12 cellular contexts compared by ENCODE assay signal in genomic region chr16:87235810-87236515, GRCh38.
DNase-seq lines count a peak whose midpoint lies in the region; ATAC-seq and TF ChIP-seq lines count a peak whose summit lies in the region.
"Had no signal": no experiment of that assay in that cellular context is flagged by ENCODE, and none has a peak within 500 bp of the region (broad histone marks: within the 10 kb centered on the region; RNA-seq: fewer than 3 reads in every experiment).

No MANE protein-coding gene starts in this region.

- H3K27ac ChIP-seq in endodermal cell (ENCODE audit: low read depth, low read length) (no peak overlapping the region), upper lobe of right lung (no peak overlapping the region)

- TF ChIP-seq CTCF in endodermal cell (conservative IDR thresholded peaks at IDR 0.05) (peak; percentile 70), upper lobe of right lung (IDR thresholded peaks at IDR 0.05) (no peak)

- H3K27me3 ChIP-seq in endodermal cell (ENCODE audit: control insufficient read depth, insufficient read depth, low read length, poor library complexity, severe bottlenecking) (no peaks in the 10 kb centered on the region), upper lobe of right lung (peaks cover 8% of the 10 kb centered on the region)

- peak overlapping the region; percentile 10 for H3K4me3 Mint-ChIP-seq in activated naive CD8-positive, alpha-beta T cell
- no peak overlapping the region for H3K4me3 Mint-ChIP-seq in activated naive CD8-positive, alpha-beta T cell treated with anti-CD3 and anti-CD28 coated beads, Interleukin-2, amount 50 U/mL, for 24 hours
- H3K4me3 Mint-ChIP-seq in endodermal cell: no peak overlapping the region
- H3K4me3 Mint-ChIP-seq: stimulated activated naive CD8-positive, alpha-beta T cell treated with anti-CD3 and anti-CD28 coated beads, Interleukin-15, Interleukin-2, amounts not matched to agents 100 ng/mL and 50 ng/mL, for 24 hours had no signal

- no peaks in the 10 kb centered on the region for H3K36me3 Mint-ChIP-seq in activated naive CD8-positive, alpha-beta T cell
- H3K36me3 Mint-ChIP-seq in activated naive CD8-positive, alpha-beta T cell treated with anti-CD3 and anti-CD28 coated beads, Interleukin-2, amount 50 U/mL, for 24 hours (ENCODE audit: low read depth): no peaks in the 10 kb centered on the region
- H3K36me3 Mint-ChIP-seq in endodermal cell (ENCODE audit: low read depth): no peaks in the 10 kb centered on the region

- H3K27ac Mint-ChIP-seq in activated naive CD8-positive, alpha-beta T cell: no peak overlapping the region
- no peak overlapping the region for H3K27ac Mint-ChIP-seq in activated naive CD8-positive, alpha-beta T cell treated with anti-CD3 and anti-CD28 coated beads, Interleukin-2, amount 50 U/mL, for 24 hours
- H3K27ac Mint-ChIP-seq in endodermal cell: peak overlapping the region; percentile 52
- H3K27ac Mint-ChIP-seq: stimulated activated naive CD8-positive, alpha-beta T cell treated with anti-CD3 and anti-CD28 coated beads, Interleukin-15, Interleukin-2, amounts not matched to agents 100 ng/mL and 50 ng/mL, for 24 hours had no signal

- peaks cover 12% of the 10 kb centered on the region for H3K4me1 Mint-ChIP-seq in activated naive CD8-positive, alpha-beta T cell (ENCODE audit: low read depth)
- peaks cover 13% of the 10 kb centered on the region for H3K4me1 Mint-ChIP-seq in activated naive CD8-positive, alpha-beta T cell treated with anti-CD3 and anti-CD28 coated beads, Interleukin-2, amount 50 U/mL, for 24 hours
- H3K4me1 Mint-ChIP-seq in endodermal cell: peaks cover 26% of the 10 kb centered on the region

- H3K4me1 ChIP-seq in endodermal cell (ENCODE audit: control insufficient read depth, insufficient read depth, low read length) (peaks cover 2% of the 10 kb centered on the region), upper lobe of right lung (no peaks in the 10 kb centered on the region)

- H3K27me3 Mint-ChIP-seq in activated naive CD8-positive, alpha-beta T cell: peaks cover 10% of the 10 kb centered on the region
- H3K27me3 Mint-ChIP-seq in activated naive CD8-positive, alpha-beta T cell treated with anti-CD3 and anti-CD28 coated beads, Interleukin-2, amount 50 U/mL, for 24 hours: peaks cover 25% of the 10 kb centered on the region
- H3K27me3 Mint-ChIP-seq in endodermal cell (ENCODE audit: insufficient read depth): no peaks in the 10 kb centered on the region

- intact Hi-C loops in upper lobe of right lung (cut with DNase I): no loop called here

- H3K9me3 Mint-ChIP-seq in activated naive CD8-positive, alpha-beta T cell (ENCODE audit: low read depth): no peaks in the 10 kb centered on the region
- peaks cover 3% of the 10 kb centered on the region for H3K9me3 Mint-ChIP-seq in activated naive CD8-positive, alpha-beta T cell treated with anti-CD3 and anti-CD28 coated beads, Interleukin-2, amount 50 U/mL, for 24 hours
- peaks cover 5% of the 10 kb centered on the region for H3K9me3 Mint-ChIP-seq in endodermal cell
- H3K9me3 Mint-ChIP-seq: stimulated activated naive CD8-positive, alpha-beta T cell treated with anti-CD3 and anti-CD28 coated beads, Interleukin-15, Interleukin-2, amounts not matched to agents 100 ng/mL and 50 ng/mL, for 24 hours had no signal

- no peak for ATAC-seq in activated naive CD8-positive, alpha-beta T cell treated with anti-CD3 and anti-CD28 coated beads, Interleukin-2, amount 50 U/mL, for 24 hours
- peak; percentile 28 for ATAC-seq in upper lobe of right lung

- H3K4me3 ChIP-seq in endodermal cell (ENCODE audit: low read length): no peak overlapping the region
- H3K4me3 ChIP-seq in upper lobe of right lung: no peak overlapping the region

- no peak for DNase-seq in activated naive CD8-positive, alpha-beta T cell treated with anti-CD3 and anti-CD28 coated beads, Interleukin-2, amount 50 U/mL, for 24 hours
- peak; percentile 37 for DNase-seq in NOMO-1 treated with DMSO at 0.1 percent for 48 hours (lab: John Stamatoyannopoulos, UW; ENCODE audit: unreplicated experiment)
- DNase-seq in endodermal cell: peak; percentile 76
- DNase-seq in upper lobe of right lung: no peak
- DNase-seq in C1 segment of cervical spinal cord (lab: John Stamatoyannopoulos, UW): no peak
- no peak for DNase-seq in AG08395 (ENCODE audit: low spot score)
- no peak for DNase-seq in islet precursor cell
- DNase-seq: central memory CD4-positive, alpha-beta T cell; NCI-H1417 treated with DMSO at 0.1 percent for 48 hours; NK-92 treated with Interleukin-12 subunit alpha and Interleukin-12 subunit beta, amount 100 ng/mL, for 24 hours had no signal

- no peak overlapping the region for H3K9ac ChIP-seq in endodermal cell (ENCODE audit: extremely low read depth, low read length, poor library complexity, severe bottlenecking)

- no peaks in the 10 kb centered on the region for H3K9me3 ChIP-seq in endodermal cell (ENCODE audit: control insufficient read depth, low read length)
- H3K9me3 ChIP-seq in upper lobe of right lung: no peaks in the 10 kb centered on the region

- H3K36me3 ChIP-seq in endodermal cell (ENCODE audit: control insufficient read depth, insufficient read depth, low read length): no peaks in the 10 kb centered on the region
- H3K36me3 ChIP-seq in upper lobe of right lung: no peaks in the 10 kb centered on the region

- 63 to 76% methylated on average over 6 to 15 of the region's 15 CpGs for WGBS in endodermal cell (ENCODE audit: insufficient coverage in 1 of 2, insufficient read length in 1 of 2), 2 experiments

Comparison
In these comparisons a context has a peak if more than half of its experiments do, and no peak if none do; other contexts are left out.
1. DNase-seq: peak in NOMO-1 treated with DMSO at 0.1 percent for 48 hours (single experiment) and endodermal cell (single experiment); none in activated naive CD8-positive, alpha-beta T cell treated with anti-CD3 and anti-CD28 coated beads, Interleukin-2, amount 50 U/mL, for 24 hours (single experiment), upper lobe of right lung (single experiment), C1 segment of cervical spinal cord (0 of 14), AG08395 (single experiment) and islet precursor cell (single experiment).